In the genomic region with DNA sequence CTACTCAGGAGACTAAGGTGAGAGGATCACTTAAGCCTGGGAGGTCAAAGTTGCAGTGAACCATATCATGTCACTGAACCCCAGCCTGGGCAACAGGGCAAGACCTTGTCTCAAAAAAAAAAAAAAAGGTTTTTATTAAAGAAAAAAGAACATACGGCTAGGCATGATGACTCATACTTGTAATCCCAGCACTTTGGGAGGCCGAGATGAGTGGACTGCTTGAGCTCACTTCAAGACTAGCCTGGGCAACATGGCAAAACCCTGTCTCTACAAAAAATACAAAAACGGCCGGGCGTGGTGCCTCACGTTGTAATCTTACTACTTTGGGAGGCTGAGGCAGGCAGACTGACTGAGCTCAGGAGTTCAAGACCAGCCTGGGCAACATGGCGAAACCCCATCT, we compare ENCODE assay signal across 16 cellular contexts. TPM values are rescaled to one million over a fixed set of nuclear protein-coding genes. Genes with fewer than 3 reads are reported as not detected.
A peak's percentile ranks its signal among the peaks of the same experiment; 100 is the strongest.
DNase-seq lines count a peak whose midpoint lies in the region; ATAC-seq, FAIRE-seq and TF ChIP-seq lines count a peak whose summit lies in the region.
"Had no signal": no experiment of that assay in that cellular context is flagged by ENCODE, and none has a peak within 500 bp of the region (broad histone marks: within the 10 kb centered on the region; RNA-seq: fewer than 3 reads in every experiment).

No MANE protein-coding gene starts in this region.

- no peak overlapping the region for H2AFZ ChIP-seq in mesenchymal stem cell (ENCODE audit: low read depth, low read length)

- no peak overlapping the region for H3K9ac ChIP-seq in mesenchymal stem cell (ENCODE audit: low read length)

- H3K18ac ChIP-seq in mesenchymal stem cell (ENCODE audit: low read depth in 1 of 2, low read length in 2 of 2), result peak overlapping the region in 1 of 2 experiments; percentile 2

- no peak overlapping the region for H3K14ac ChIP-seq in mesenchymal stem cell (ENCODE audit: low read length in 2 of 2)

- H3K4me1 ChIP-seq in mesenchymal stem cell (ENCODE audit: control insufficient read depth, insufficient read depth, low read depth, low read length), result no peaks in the 10 kb centered on the region

- H3K36me3 ChIP-seq in mesenchymal stem cell (ENCODE audit: control insufficient read depth in 1 of 2, insufficient read depth in 2 of 2, low read depth in 1 of 2, low read length in 2 of 2), result peaks cover 11 to 15% of the 10 kb centered on the region in 2 experiments

- H4K91ac ChIP-seq in mesenchymal stem cell (ENCODE audit: low read length), result no peak overlapping the region

- peaks cover 7% of the 10 kb centered on the region for H3K36me3 Mint-ChIP-seq in activated naive CD8-positive, alpha-beta T cell treated with anti-CD3 and anti-CD28 coated beads for 36 hours

- TF ChIP-seq CTCF in choroid plexus epithelial cell (conservative IDR thresholded peaks at IDR 0.05; ENCODE audit: low read depth, low read length), result no peak

- FAIRE-seq in RCC 7860 (lab: Jason Lieb, UNC), result no peak

- WGBS in mesenchymal stem cell, result 56% methylated on average over 7 of the region's 7 CpGs

- H2BK120ac ChIP-seq in mesenchymal stem cell (ENCODE audit: low read depth, low read length), result no peak overlapping the region

- no peak overlapping the region for H2BK15ac ChIP-seq in mesenchymal stem cell (ENCODE audit: low read depth, poor library complexity, severe bottlenecking)

- no peak overlapping the region for H2BK5ac ChIP-seq in mesenchymal stem cell (ENCODE audit: low read depth, low read length, poor library complexity, severe bottlenecking)

- peaks cover 40% of the 10 kb centered on the region for H3K79me1 ChIP-seq in mesenchymal stem cell (replicated peaks; ENCODE audit: low read length, poor library complexity, severe bottlenecking)

- H3K9me3 ChIP-seq in mesenchymal stem cell (ENCODE audit: control insufficient read depth, low read length), result no peaks in the 10 kb centered on the region
- H3K9me3 ChIP-seq: gastroesophageal sphincter had no signal

- no peaks in the 10 kb centered on the region for H3K27me3 Mint-ChIP-seq in activated naive CD8-positive, alpha-beta T cell treated with anti-CD3 and anti-CD28 coated beads for 36 hours
- H3K27me3 Mint-ChIP-seq: CD4-positive, CD25-positive, alpha-beta regulatory T cell had no signal

- DNase-seq in Daoy (ENCODE audit: low read depth) (peak; percentile 51), RCC 7860 (ENCODE audit: low spot score) (peak; percentile 11), choroid plexus epithelial cell (ENCODE audit: low read depth) (peak; percentile 79), mesenchymal stem cell (peak; percentile 73), occipital lobe (lab: John Stamatoyannopoulos, UW) (no peak)
- no peak for DNase-seq in activated naive CD8-positive, alpha-beta T cell treated with anti-CD3 and anti-CD28 coated beads for 36 hours
- no peak for DNase-seq in activated CD4-positive, CD25-positive, alpha-beta regulatory T cell treated with anti-CD3 and anti-CD28 coated beads, Interleukin-2, amount 50 U/mL, for 72 hours
- DNase-seq: activated naive CD4-positive, alpha-beta T cell; CD4-positive, CD25-positive, alpha-beta regulatory T cell; left cardiac atrium; NCI-H187 treated with DMSO at 0.1 percent for 48 hours; NCI-H69; stimulated activated naive CD8-positive, alpha-beta T cell treated with anti-CD3 and anti-CD28 coated beads, Interleukin-15, Interleukin-2, amounts not matched to agents 100 U/mL and 50 U/mL, for 24 hours had no signal

- no peak overlapping the region for H3K23ac ChIP-seq in mesenchymal stem cell (ENCODE audit: low read length in 2 of 2)

- no peak overlapping the region for H3K4me2 ChIP-seq in mesenchymal stem cell (ENCODE audit: low read length, poor library complexity, severe bottlenecking)

- no peak overlapping the region for H2BK12ac ChIP-seq in mesenchymal stem cell (ENCODE audit: low read length in 2 of 2)

- H3K27ac ChIP-seq in mesenchymal stem cell (ENCODE audit: low read length, poor library complexity, severe bottlenecking), result no peak overlapping the region
- H3K27ac ChIP-seq: gastroesophageal sphincter had no signal

- H3K27me3 ChIP-seq in mesenchymal stem cell (ENCODE audit: control insufficient read depth in 1 of 2, insufficient read depth in 1 of 2, low read length in 2 of 2), result no peaks in the 10 kb centered on the region
- H3K27me3 ChIP-seq: gastroesophageal sphincter had no signal

- no peak for ATAC-seq in HG03469 (IDR thresholded peaks at IDR 0.05; ENCODE audit: unreplicated experiment)
- ATAC-seq: gastroesophageal sphincter; left cardiac atrium; Right ventricle myocardium inferior; stimulated activated naive CD8-positive, alpha-beta T cell treated with anti-CD3 and anti-CD28 coated beads, Interleukin-15, Interleukin-2, amounts not matched to agents 100 U/mL and 50 U/mL, for 24 hours had no signal

- H3K9me3 Mint-ChIP-seq in activated naive CD8-positive, alpha-beta T cell treated with anti-CD3 and anti-CD28 coated beads for 36 hours, result no peaks in the 10 kb centered on the region
- H3K9me3 Mint-ChIP-seq: CD4-positive, CD25-positive, alpha-beta regulatory T cell had no signal

- H3K4ac ChIP-seq in mesenchymal stem cell (ENCODE audit: low read depth in 1 of 2, low read length in 2 of 2), result no peak overlapping the region

- no peak overlapping the region for H3K4me3 Mint-ChIP-seq in activated naive CD8-positive, alpha-beta T cell treated with anti-CD3 and anti-CD28 coated beads for 36 hours
- H3K4me3 Mint-ChIP-seq: CD4-positive, CD25-positive, alpha-beta regulatory T cell had no signal

- H3K27ac Mint-ChIP-seq in activated naive CD8-positive, alpha-beta T cell treated with anti-CD3 and anti-CD28 coated beads for 36 hours, result no peak overlapping the region
- H3K27ac Mint-ChIP-seq: CD4-positive, CD25-positive, alpha-beta regulatory T cell had no signal

- H3K4me3 ChIP-seq in choroid plexus epithelial cell (ENCODE audit: low read depth, low read length), result no peak overlapping the region
- no peak overlapping the region for H3K4me3 ChIP-seq in mesenchymal stem cell (ENCODE audit: insufficient read depth in 1 of 2, low read depth in 1 of 2, low read length in 2 of 2)
- H3K4me3 ChIP-seq: gastroesophageal sphincter had no signal

- H2AK5ac ChIP-seq in mesenchymal stem cell (ENCODE audit: low read length, severe bottlenecking), result no peak overlapping the region

- peaks cover 2% of the 10 kb centered on the region for H3K4me1 Mint-ChIP-seq in activated naive CD8-positive, alpha-beta T cell treated with anti-CD3 and anti-CD28 coated beads for 36 hours

- no peak overlapping the region for H4K8ac ChIP-seq in mesenchymal stem cell (ENCODE audit: low read length)

RNA-seq across cellular contexts. Expression of gene RANBP10, which starts 38.4 kb away (rescaled TPM):
- 3.7 and 4.0 TPM in 2 replicates for total RNA-seq in Daoy (2014; rRNA removed; shearing (Covaris generic))
- polyA plus RNA-seq in mesenchymal stem cell (2013, experiment 1 of 2), result 7.7 TPM
- 7.9 TPM for polyA plus RNA-seq in mesenchymal stem cell (2013, experiment 2 of 2)
- 4.4 TPM for total RNA-seq in occipital lobe
- total RNA-seq in activated naive CD8-positive, alpha-beta T cell treated with anti-CD3 and anti-CD28 coated beads for 36 hours, result 10 to 100 TPM; 16.1 to 16.2 TPM

RNA-seq across cellular contexts. Expression of gene TSNAXIP1, which starts 38.7 kb away (rescaled TPM):
- total RNA-seq in Daoy (2014; rRNA removed; shearing (Covaris generic)), result 0.11 and 1.1 TPM in 2 replicates
- 0.55 TPM for polyA plus RNA-seq in mesenchymal stem cell (2013, experiment 1 of 2)
- 0.44 TPM for polyA plus RNA-seq in mesenchymal stem cell (2013, experiment 2 of 2)
- 3.7 TPM for total RNA-seq in occipital lobe
- under 1 TPM; 0.70 to 0.72 TPM for total RNA-seq in activated naive CD8-positive, alpha-beta T cell treated with anti-CD3 and anti-CD28 coated beads for 36 hours
- polyA plus RNA-seq: CD4-positive, CD25-positive, alpha-beta regulatory T cell had no signal

RNA-seq across cellular contexts. Expression of gene GFOD2, which starts 48.8 kb away (rescaled TPM):
- total RNA-seq in Daoy (2014; rRNA removed; shearing (Covaris generic)), result 16.5 and 18.8 TPM in 2 replicates
- 9.1 TPM for polyA plus RNA-seq in mesenchymal stem cell (2013, experiment 1 of 2)
- polyA plus RNA-seq in mesenchymal stem cell (2013, experiment 2 of 2), result 9.2 TPM
- 51.5 TPM for total RNA-seq in occipital lobe
- 10 to 100 TPM; 13.1 to 14.0 TPM for total RNA-seq in activated naive CD8-positive, alpha-beta T cell treated with anti-CD3 and anti-CD28 coated beads for 36 hours

Comparison
In these comparisons a context has a peak if more than half of its experiments do, and no peak if none do; other contexts are left out.
1. DNase-seq: peak in Daoy (single experiment), RCC 7860 (single experiment), choroid plexus epithelial cell (single experiment) and mesenchymal stem cell (single experiment); none in occipital lobe (single experiment), activated naive CD8-positive, alpha-beta T cell treated with anti-CD3 and anti-CD28 coated beads for 36 hours (single experiment) and activated CD4-positive, CD25-positive, alpha-beta regulatory T cell treated with anti-CD3 and anti-CD28 coated beads, Interleukin-2, amount 50 U/mL, for 72 hours (single experiment).